In genomic region chr7:80940539-80941205, GRCh38 we compare ENCODE assay signal across 16 cellular contexts. TPM values are rescaled to one million over a fixed set of nuclear protein-coding genes. Genes with fewer than 3 reads are reported as not detected.
DNase-seq lines count a peak whose midpoint lies in the region; ATAC-seq and TF ChIP-seq lines count a peak whose summit lies in the region.
"Had no signal": no experiment of that assay in that cellular context is flagged by ENCODE, and none has a peak within 500 bp of the region (broad histone marks: within the 10 kb centered on the region; RNA-seq: fewer than 3 reads in every experiment).

No MANE protein-coding gene starts in this region.

- TF ChIP-seq CTCF in GM10266 (IDR thresholded peaks at IDR 0.05; ENCODE audit: control insufficient read depth, insufficient read depth, low read depth, missing control alignments): no peak

- H3K4me3 ChIP-seq in SJCRH30 (peak overlapping the region; percentile 5; the same call in 1 of the 2 replicates), skeletal muscle tissue (ENCODE audit: low read length in 3 of 3) (no peak overlapping the region)

- peak overlapping the region; percentile 96 for H3K27ac ChIP-seq in SJCRH30
- peak overlapping the region; percentile 57 for H3K27ac ChIP-seq in skeletal muscle tissue (ENCODE audit: low read depth, low read length)

- H3K36me3 ChIP-seq in SJCRH30: no peaks in the 10 kb centered on the region
- H3K36me3 ChIP-seq in skeletal muscle tissue (ENCODE audit: control insufficient read depth in 3 of 3, insufficient read depth in 3 of 3, low read length in 3 of 3): no peaks in the 10 kb centered on the region

- peak; percentile 79 for DNase-seq in DMS79 treated with DMSO at 0.1 percent for 48 hours (lab: John Stamatoyannopoulos, UW)
- peak; percentile 72 to 91 for DNase-seq in SJCRH30
- DNase-seq in foreskin melanocyte: peak; percentile 24
- DNase-seq in COLO829 (ENCODE audit: low spot score): no peak
- DNase-seq in GM10266 (ENCODE audit: extremely low spot score): no peak
- DNase-seq in activated naive CD8-positive, alpha-beta T cell treated with anti-CD3 and anti-CD28 coated beads for 36 hours: no peak
- no peak for DNase-seq in activated CD8-positive, alpha-beta T cell treated with anti-CD3 and anti-CD28 coated beads, Interleukin-2, amount 10 ng/mL, durations not matched to agents 7 days and 5 days
- DNase-seq: activated T-cell treated with anti-CD3 and anti-CD28 coated beads, Interleukin-2, amount 50 U/mL, for 4 hours; CD4-positive, CD25-positive, alpha-beta regulatory T cell; H9; immature natural killer cell; natural killer cell; NCI-H1092 treated with DMSO at 0.1 percent for 48 hours; NCI-H526 treated with DMSO at 0.1 percent for 48 hours had no signal

- H3K27me3 ChIP-seq in SJCRH30 (no peaks in the 10 kb centered on the region), skeletal muscle tissue (ENCODE audit: control insufficient read depth in 3 of 3, insufficient read depth in 3 of 3, low read length in 3 of 3) (no peaks in the 10 kb centered on the region)

- H3K9me3 Mint-ChIP-seq in activated naive CD8-positive, alpha-beta T cell treated with anti-CD3 and anti-CD28 coated beads for 36 hours: no peaks in the 10 kb centered on the region
- no peaks in the 10 kb centered on the region for H3K9me3 Mint-ChIP-seq in activated CD8-positive, alpha-beta T cell treated with anti-CD3 and anti-CD28 coated beads, Interleukin-2, amount 10 ng/mL, durations not matched to agents 7 days and 5 days (ENCODE audit: insufficient read depth)
- H3K9me3 Mint-ChIP-seq: H9, WTC11 had no signal

- no peaks in the 10 kb centered on the region for H3K36me3 Mint-ChIP-seq in activated naive CD8-positive, alpha-beta T cell treated with anti-CD3 and anti-CD28 coated beads for 36 hours
- no peaks in the 10 kb centered on the region for H3K36me3 Mint-ChIP-seq in activated CD8-positive, alpha-beta T cell treated with anti-CD3 and anti-CD28 coated beads, Interleukin-2, amount 10 ng/mL, durations not matched to agents 7 days and 5 days (ENCODE audit: low read depth)
- H3K36me3 Mint-ChIP-seq: CD4-positive, CD25-positive, alpha-beta regulatory T cell; natural killer cell; WTC11 had no signal

- no peak for ATAC-seq in activated CD8-positive, alpha-beta T cell treated with anti-CD3 and anti-CD28 coated beads, Interleukin-2, amount 10 ng/mL, durations not matched to agents 7 days and 5 days
- ATAC-seq: activated T-cell treated with anti-CD3 and anti-CD28 coated beads, Interleukin-2, amount 50 U/mL, for 4 hours; natural killer cell; WTC11 had no signal

- no peak overlapping the region for H3K4me3 Mint-ChIP-seq in activated naive CD8-positive, alpha-beta T cell treated with anti-CD3 and anti-CD28 coated beads for 36 hours
- no peak overlapping the region for H3K4me3 Mint-ChIP-seq in activated CD8-positive, alpha-beta T cell treated with anti-CD3 and anti-CD28 coated beads, Interleukin-2, amount 10 ng/mL, durations not matched to agents 7 days and 5 days
- H3K4me3 Mint-ChIP-seq: activated T-cell treated with anti-CD3 and anti-CD28 coated beads, Interleukin-2, amount 50 U/mL, for 4 hours; CD4-positive, CD25-positive, alpha-beta regulatory T cell; H9; immature natural killer cell; natural killer cell; WTC11 had no signal

- CTCF ChIA-PET in activated CD8-positive, alpha-beta T cell treated with anti-CD3 and anti-CD28 coated beads, Interleukin-2, amount 10 ng/mL, durations not matched to agents 7 days and 5 days (lab: Charles Lee): no interaction called here

- POLR2A ChIA-PET in activated CD8-positive, alpha-beta T cell treated with anti-CD3 and anti-CD28 coated beads, Interleukin-2, amount 10 ng/mL, durations not matched to agents 7 days and 5 days (lab: Charles Lee): no interaction called here

- H3K27me3 Mint-ChIP-seq in activated naive CD8-positive, alpha-beta T cell treated with anti-CD3 and anti-CD28 coated beads for 36 hours: peaks cover 5% of the 10 kb centered on the region
- H3K27me3 Mint-ChIP-seq in activated CD8-positive, alpha-beta T cell treated with anti-CD3 and anti-CD28 coated beads, Interleukin-2, amount 10 ng/mL, durations not matched to agents 7 days and 5 days (ENCODE audit: low read depth): no peaks in the 10 kb centered on the region
- H3K27me3 Mint-ChIP-seq: CD4-positive, CD25-positive, alpha-beta regulatory T cell had no signal

- H3K9ac ChIP-seq in skeletal muscle tissue (ENCODE audit: low read depth in 1 of 3, low read length in 3 of 3): no peak overlapping the region

- H3K4me1 ChIP-seq in SJCRH30 (peaks cover 32% of the 10 kb centered on the region), skeletal muscle tissue (ENCODE audit: control insufficient read depth in 3 of 3, insufficient read depth in 3 of 3, low read length in 3 of 3) (peaks cover 8 to 13% (median 11%) of the 10 kb centered on the region in 3 donors)

- H3K27ac Mint-ChIP-seq in activated naive CD8-positive, alpha-beta T cell treated with anti-CD3 and anti-CD28 coated beads for 36 hours: no peak overlapping the region
- no peak overlapping the region for H3K27ac Mint-ChIP-seq in activated CD8-positive, alpha-beta T cell treated with anti-CD3 and anti-CD28 coated beads, Interleukin-2, amount 10 ng/mL, durations not matched to agents 7 days and 5 days
- H3K27ac Mint-ChIP-seq: CD4-positive, CD25-positive, alpha-beta regulatory T cell; H9; immature natural killer cell; natural killer cell; WTC11 had no signal

- H3K9me3 ChIP-seq in SJCRH30 (replicated peaks) (peaks cover 6% of the 10 kb centered on the region; the same call in 1 of the 2 replicates), skeletal muscle tissue (ENCODE audit: control insufficient read depth in 3 of 3, low read length in 3 of 3) (no peaks in the 10 kb centered on the region)

- no peaks in the 10 kb centered on the region for H3K4me1 Mint-ChIP-seq in activated naive CD8-positive, alpha-beta T cell treated with anti-CD3 and anti-CD28 coated beads for 36 hours
- no peaks in the 10 kb centered on the region for H3K4me1 Mint-ChIP-seq in activated CD8-positive, alpha-beta T cell treated with anti-CD3 and anti-CD28 coated beads, Interleukin-2, amount 10 ng/mL, durations not matched to agents 7 days and 5 days (ENCODE audit: low read depth)
- H3K4me1 Mint-ChIP-seq: CD4-positive, CD25-positive, alpha-beta regulatory T cell; immature natural killer cell; natural killer cell; WTC11 had no signal

RNA-seq across cellular contexts. Expression of gene SEMA3C, which starts 21.8 kb away (rescaled TPM):
- total RNA-seq in SJCRH30 (2014; rRNA removed; shearing (Covaris generic)): 37.0 and 39.3 TPM in 2 replicates
- 266 TPM for total RNA-seq in skeletal muscle tissue
- not detected for total RNA-seq in activated naive CD8-positive, alpha-beta T cell treated with anti-CD3 and anti-CD28 coated beads for 36 hours
- total RNA-seq in activated CD8-positive, alpha-beta T cell treated with anti-CD3 and anti-CD28 coated beads, Interleukin-2, amount 10 ng/mL, durations not matched to agents 7 days and 5 days: not detected

Comparison
In these comparisons a context has a peak if more than half of its experiments do, and no peak if none do; other contexts are left out.
1. DNase-seq: peak in DMS79 treated with DMSO at 0.1 percent for 48 hours (single experiment), SJCRH30 (2 of 2) and foreskin melanocyte (single experiment); none in COLO829 (single experiment), GM10266 (single experiment), activated naive CD8-positive, alpha-beta T cell treated with anti-CD3 and anti-CD28 coated beads for 36 hours (single experiment) and activated CD8-positive, alpha-beta T cell treated with anti-CD3 and anti-CD28 coated beads, Interleukin-2, amount 10 ng/mL, durations not matched to agents 7 days and 5 days (single experiment).
2. RNA of gene SEMA3C, which starts 21.8 kb away (total RNA-seq): 266 TPM in skeletal muscle tissue (single experiment) and 37.0 to 39.3 TPM in SJCRH30; not detected in activated naive CD8-positive, alpha-beta T cell treated with anti-CD3 and anti-CD28 coated beads for 36 hours and not detected in activated CD8-positive, alpha-beta T cell treated with anti-CD3 and anti-CD28 coated beads, Interleukin-2, amount 10 ng/mL, durations not matched to agents 7 days and 5 days; every median in the first group is over 10 times any median in the second.